Comparison of ENCODE assay signal across 1 cellular context in the genomic region with DNA sequence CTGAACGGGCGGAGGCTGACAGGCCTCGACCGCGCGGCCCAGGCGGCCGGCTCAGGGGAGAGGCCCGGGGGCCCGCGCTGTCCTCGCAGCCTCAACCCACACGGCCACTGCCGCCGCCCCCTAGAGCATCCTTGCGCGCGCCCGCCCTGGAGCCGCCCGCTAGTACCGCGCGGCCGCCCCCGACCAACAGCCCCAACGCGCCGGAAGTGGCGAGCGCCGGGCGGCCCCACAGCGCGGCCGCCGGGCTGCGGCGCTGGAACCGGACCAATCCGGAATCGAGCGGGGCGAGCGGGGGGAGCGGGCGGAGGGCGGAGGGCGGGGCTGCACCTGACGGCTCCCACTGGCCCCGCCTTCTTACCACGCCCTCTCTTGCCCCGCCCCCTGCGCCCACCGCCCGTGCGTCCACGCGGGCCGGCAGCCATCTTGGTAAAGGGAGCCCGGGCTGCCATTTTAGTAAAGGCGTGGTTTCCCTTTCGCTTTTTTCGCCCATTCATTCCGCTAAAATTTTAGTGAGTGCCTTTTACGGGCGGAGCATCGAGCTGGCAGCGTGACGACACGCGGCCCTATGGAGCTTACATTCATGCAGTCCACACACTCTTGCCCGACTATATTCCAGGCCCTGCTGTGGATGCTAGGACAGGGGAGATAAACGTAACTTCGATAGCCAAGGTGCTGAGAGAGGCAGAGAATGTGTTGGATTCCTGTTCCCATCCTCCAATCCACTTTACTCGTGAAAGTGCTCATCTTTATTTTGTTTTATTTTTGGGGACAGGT.
A peak's percentile ranks its signal among the peaks of the same experiment; 100 is the strongest.
TF ChIP-seq lines count a peak whose summit lies in the region.

A gene with protein sequence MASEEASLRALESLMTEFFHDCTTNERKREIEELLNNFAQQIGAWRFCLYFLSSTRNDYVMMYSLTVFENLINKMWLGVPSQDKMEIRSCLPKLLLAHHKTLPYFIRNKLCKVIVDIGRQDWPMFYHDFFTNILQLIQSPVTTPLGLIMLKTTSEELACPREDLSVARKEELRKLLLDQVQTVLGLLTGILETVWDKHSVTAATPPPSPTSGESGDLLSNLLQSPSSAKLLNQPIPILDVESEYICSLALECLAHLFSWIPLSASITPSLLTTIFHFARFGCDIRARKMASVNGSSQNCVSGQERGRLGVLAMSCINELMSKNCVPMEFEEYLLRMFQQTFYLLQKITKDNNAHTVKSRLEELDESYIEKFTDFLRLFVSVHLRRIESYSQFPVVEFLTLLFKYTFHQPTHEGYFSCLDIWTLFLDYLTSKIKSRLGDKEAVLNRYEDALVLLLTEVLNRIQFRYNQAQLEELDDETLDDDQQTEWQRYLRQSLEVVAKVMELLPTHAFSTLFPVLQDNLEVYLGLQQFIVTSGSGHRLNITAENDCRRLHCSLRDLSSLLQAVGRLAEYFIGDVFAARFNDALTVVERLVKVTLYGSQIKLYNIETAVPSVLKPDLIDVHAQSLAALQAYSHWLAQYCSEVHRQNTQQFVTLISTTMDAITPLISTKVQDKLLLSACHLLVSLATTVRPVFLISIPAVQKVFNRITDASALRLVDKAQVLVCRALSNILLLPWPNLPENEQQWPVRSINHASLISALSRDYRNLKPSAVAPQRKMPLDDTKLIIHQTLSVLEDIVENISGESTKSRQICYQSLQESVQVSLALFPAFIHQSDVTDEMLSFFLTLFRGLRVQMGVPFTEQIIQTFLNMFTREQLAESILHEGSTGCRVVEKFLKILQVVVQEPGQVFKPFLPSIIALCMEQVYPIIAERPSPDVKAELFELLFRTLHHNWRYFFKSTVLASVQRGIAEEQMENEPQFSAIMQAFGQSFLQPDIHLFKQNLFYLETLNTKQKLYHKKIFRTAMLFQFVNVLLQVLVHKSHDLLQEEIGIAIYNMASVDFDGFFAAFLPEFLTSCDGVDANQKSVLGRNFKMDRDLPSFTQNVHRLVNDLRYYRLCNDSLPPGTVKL (minus strand): TSS at position 208 of the 774 bp plus-strand sequence. CDS start 597 bp downstream, outside the sequence.

TF ChIP-seq in GM12878, 131 proteins besides CTCF, POLR2A, EP300 and RAD21 (continued from another document and continues in another):
- no peak for TF ChIP-seq BCL11A (IDR thresholded peaks at IDR 0.05; ENCODE audit: low read depth, low read length)
- TF ChIP-seq HDGF (IDR thresholded peaks at IDR 0.05) = no peak
- TF ChIP-seq ZNF207 (IDR thresholded peaks at IDR 0.05; ENCODE audit: borderline replicate concordance) = peak; percentile 66; the same call in 1 of the 2 replicates
- no peak for TF ChIP-seq HDAC2 (IDR thresholded peaks at IDR 0.05)
- TF ChIP-seq, protein P1, sequence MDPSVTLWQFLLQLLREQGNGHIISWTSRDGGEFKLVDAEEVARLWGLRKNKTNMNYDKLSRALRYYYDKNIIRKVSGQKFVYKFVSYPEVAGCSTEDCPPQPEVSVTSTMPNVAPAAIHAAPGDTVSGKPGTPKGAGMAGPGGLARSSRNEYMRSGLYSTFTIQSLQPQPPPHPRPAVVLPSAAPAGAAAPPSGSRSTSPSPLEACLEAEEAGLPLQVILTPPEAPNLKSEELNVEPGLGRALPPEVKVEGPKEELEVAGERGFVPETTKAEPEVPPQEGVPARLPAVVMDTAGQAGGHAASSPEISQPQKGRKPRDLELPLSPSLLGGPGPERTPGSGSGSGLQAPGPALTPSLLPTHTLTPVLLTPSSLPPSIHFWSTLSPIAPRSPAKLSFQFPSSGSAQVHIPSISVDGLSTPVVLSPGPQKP (IDR thresholded peaks at IDR 0.05; ENCODE audit: low read depth, low read length) = 0 out of 2 replicates have a peak, but pooled peaks have one; percentile 44
- TF ChIP-seq, protein P2, sequence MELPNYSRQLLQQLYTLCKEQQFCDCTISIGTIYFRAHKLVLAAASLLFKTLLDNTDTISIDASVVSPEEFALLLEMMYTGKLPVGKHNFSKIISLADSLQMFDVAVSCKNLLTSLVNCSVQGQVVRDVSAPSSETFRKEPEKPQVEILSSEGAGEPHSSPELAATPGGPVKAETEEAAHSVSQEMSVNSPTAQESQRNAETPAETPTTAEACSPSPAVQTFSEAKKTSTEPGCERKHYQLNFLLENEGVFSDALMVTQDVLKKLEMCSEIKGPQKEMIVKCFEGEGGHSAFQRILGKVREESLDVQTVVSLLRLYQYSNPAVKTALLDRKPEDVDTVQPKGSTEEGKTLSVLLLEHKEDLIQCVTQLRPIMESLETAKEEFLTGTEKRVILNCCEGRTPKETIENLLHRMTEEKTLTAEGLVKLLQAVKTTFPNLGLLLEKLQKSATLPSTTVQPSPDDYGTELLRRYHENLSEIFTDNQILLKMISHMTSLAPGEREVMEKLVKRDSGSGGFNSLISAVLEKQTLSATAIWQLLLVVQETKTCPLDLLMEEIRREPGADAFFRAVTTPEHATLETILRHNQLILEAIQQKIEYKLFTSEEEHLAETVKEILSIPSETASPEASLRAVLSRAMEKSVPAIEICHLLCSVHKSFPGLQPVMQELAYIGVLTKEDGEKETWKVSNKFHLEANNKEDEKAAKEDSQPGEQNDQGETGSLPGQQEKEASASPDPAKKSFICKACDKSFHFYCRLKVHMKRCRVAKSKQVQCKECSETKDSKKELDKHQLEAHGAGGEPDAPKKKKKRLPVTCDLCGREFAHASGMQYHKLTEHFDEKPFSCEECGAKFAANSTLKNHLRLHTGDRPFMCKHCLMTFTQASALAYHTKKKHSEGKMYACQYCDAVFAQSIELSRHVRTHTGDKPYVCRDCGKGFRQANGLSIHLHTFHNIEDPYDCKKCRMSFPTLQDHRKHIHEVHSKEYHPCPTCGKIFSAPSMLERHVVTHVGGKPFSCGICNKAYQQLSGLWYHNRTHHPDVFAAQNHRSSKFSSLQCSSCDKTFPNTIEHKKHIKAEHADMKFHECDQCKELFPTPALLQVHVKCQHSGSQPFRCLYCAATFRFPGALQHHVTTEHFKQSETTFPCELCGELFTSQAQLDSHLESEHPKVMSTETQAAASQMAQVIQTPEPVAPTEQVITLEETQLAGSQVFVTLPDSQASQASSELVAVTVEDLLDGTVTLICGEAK (IDR thresholded peaks at IDR 0.05; ENCODE audit: borderline replicate concordance) = peak; percentile 37; the same call in 1 of the 2 replicates
- TF ChIP-seq TCF7 (IDR thresholded peaks at IDR 0.05; ENCODE audit: borderline replicate concordance) = no peak
- peak; percentile 58 for TF ChIP-seq SP1 (IDR thresholded peaks at IDR 0.05; ENCODE audit: low read depth, low read length)
- TF ChIP-seq KLF5 (IDR thresholded peaks at IDR 0.05; ENCODE audit: partially characterized antibody) = peak; percentile 56
- no peak for TF ChIP-seq NFYA (IDR thresholded peaks at IDR 0.05; ENCODE audit: borderline replicate concordance, low read depth, low read length)
- no peak for TF ChIP-seq GABPA (IDR thresholded peaks at IDR 0.05; ENCODE audit: low read depth)
- peak; percentile 85 for TF ChIP-seq CREB1 (IDR thresholded peaks at IDR 0.05; ENCODE audit: low read depth)
- no peak for TF ChIP-seq FOS (IDR thresholded peaks at IDR 0.05; ENCODE audit: borderline replicate concordance, extremely low read depth, insufficient read length)
- 0 out of 2 replicates have a peak, but pooled peaks have one; percentile 45 for TF ChIP-seq RUNX3 (IDR thresholded peaks at IDR 0.05; ENCODE audit: low read length)
- TF ChIP-seq MYC (IDR thresholded peaks at IDR 0.05; ENCODE audit: insufficient read depth, insufficient read length, insufficient replicate concordance, low read length, severe bottlenecking) = peak; percentile 42
- peak; percentile 67 for TF ChIP-seq SMARCA5 (IDR thresholded peaks at IDR 0.05)
- no peak for TF ChIP-seq EZH2 (IDR thresholded peaks at IDR 0.05; ENCODE audit: borderline replicate concordance, control insufficient read depth, low read depth, low read length)
- peak; percentile 94 for TF ChIP-seq BACH1 (IDR thresholded peaks at IDR 0.05; ENCODE audit: borderline replicate concordance)
- TF ChIP-seq, protein P3, sequence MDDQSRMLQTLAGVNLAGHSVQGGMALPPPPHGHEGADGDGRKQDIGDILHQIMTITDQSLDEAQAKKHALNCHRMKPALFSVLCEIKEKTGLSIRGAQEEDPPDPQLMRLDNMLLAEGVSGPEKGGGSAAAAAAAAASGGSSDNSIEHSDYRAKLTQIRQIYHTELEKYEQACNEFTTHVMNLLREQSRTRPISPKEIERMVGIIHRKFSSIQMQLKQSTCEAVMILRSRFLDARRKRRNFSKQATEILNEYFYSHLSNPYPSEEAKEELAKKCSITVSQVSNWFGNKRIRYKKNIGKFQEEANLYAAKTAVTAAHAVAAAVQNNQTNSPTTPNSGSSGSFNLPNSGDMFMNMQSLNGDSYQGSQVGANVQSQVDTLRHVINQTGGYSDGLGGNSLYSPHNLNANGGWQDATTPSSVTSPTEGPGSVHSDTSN (IDR thresholded peaks at IDR 0.05; ENCODE audit: insufficient replicate concordance, low read depth, low read length) = no peak
- no peak for TF ChIP-seq YBX1 (IDR thresholded peaks at IDR 0.05)
- TF ChIP-seq ZZZ3 (IDR thresholded peaks at IDR 0.05; ENCODE audit: control insufficient read depth, insufficient read length, low read depth) = no peak
- no peak for TF ChIP-seq CBX5 (IDR thresholded peaks at IDR 0.05; ENCODE audit: low read depth)
- TF ChIP-seq BHLHE40 (IDR thresholded peaks at IDR 0.05; ENCODE audit: borderline replicate concordance in 1 of 2, low read depth in 2 of 2, low read length in 1 of 2) = peak; percentile 92 to 95
- TF ChIP-seq JUNB (IDR thresholded peaks at IDR 0.05) = 0 out of 2 replicates have a peak, but pooled peaks have one; percentile 25
- no peak; the same call in 1 of the 2 replicates for TF ChIP-seq POLR2AphosphoS5 (IDR thresholded peaks at IDR 0.05; ENCODE audit: low read length)
- TF ChIP-seq KAT2A (conservative IDR thresholded peaks at IDR 0.05; ENCODE audit: control insufficient read depth, low read depth, low read length) = no peak
- TF ChIP-seq, protein P4, sequence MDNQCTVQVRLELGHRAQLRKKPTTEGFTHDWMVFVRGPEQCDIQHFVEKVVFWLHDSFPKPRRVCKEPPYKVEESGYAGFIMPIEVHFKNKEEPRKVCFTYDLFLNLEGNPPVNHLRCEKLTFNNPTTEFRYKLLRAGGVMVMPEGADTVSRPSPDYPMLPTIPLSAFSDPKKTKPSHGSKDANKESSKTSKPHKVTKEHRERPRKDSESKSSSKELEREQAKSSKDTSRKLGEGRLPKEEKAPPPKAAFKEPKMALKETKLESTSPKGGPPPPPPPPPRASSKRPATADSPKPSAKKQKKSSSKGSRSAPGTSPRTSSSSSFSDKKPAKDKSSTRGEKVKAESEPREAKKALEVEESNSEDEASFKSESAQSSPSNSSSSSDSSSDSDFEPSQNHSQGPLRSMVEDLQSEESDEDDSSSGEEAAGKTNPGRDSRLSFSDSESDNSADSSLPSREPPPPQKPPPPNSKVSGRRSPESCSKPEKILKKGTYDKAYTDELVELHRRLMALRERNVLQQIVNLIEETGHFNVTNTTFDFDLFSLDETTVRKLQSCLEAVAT (IDR thresholded peaks at IDR 0.05) = peak; percentile 96
- TF ChIP-seq SRF (IDR thresholded peaks at IDR 0.05; ENCODE audit: low read depth in 2 of 2, low read length in 2 of 2) = 0 out of 4 replicates have a peak, but pooled peaks of 1 of the 2 experiments have one; percentile 28
- TF ChIP-seq, protein P5, sequence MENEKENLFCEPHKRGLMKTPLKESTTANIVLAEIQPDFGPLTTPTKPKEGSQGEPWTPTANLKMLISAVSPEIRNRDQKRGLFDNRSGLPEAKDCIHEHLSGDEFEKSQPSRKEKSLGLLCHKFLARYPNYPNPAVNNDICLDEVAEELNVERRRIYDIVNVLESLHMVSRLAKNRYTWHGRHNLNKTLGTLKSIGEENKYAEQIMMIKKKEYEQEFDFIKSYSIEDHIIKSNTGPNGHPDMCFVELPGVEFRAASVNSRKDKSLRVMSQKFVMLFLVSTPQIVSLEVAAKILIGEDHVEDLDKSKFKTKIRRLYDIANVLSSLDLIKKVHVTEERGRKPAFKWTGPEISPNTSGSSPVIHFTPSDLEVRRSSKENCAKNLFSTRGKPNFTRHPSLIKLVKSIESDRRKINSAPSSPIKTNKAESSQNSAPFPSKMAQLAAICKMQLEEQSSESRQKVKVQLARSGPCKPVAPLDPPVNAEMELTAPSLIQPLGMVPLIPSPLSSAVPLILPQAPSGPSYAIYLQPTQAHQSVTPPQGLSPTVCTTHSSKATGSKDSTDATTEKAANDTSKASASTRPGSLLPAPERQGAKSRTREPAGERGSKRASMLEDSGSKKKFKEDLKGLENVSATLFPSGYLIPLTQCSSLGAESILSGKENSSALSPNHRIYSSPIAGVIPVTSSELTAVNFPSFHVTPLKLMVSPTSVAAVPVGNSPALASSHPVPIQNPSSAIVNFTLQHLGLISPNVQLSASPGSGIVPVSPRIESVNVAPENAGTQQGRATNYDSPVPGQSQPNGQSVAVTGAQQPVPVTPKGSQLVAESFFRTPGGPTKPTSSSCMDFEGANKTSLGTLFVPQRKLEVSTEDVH (IDR thresholded peaks at IDR 0.05; ENCODE audit: low read depth, partially characterized antibody) = no peak
- TF ChIP-seq, protein P6, sequence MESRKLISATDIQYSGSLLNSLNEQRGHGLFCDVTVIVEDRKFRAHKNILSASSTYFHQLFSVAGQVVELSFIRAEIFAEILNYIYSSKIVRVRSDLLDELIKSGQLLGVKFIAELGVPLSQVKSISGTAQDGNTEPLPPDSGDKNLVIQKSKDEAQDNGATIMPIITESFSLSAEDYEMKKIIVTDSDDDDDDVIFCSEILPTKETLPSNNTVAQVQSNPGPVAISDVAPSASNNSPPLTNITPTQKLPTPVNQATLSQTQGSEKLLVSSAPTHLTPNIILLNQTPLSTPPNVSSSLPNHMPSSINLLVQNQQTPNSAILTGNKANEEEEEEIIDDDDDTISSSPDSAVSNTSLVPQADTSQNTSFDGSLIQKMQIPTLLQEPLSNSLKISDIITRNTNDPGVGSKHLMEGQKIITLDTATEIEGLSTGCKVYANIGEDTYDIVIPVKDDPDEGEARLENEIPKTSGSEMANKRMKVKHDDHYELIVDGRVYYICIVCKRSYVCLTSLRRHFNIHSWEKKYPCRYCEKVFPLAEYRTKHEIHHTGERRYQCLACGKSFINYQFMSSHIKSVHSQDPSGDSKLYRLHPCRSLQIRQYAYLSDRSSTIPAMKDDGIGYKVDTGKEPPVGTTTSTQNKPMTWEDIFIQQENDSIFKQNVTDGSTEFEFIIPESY (IDR thresholded peaks at IDR 0.05) = no peak
- TF ChIP-seq RAD51 (IDR thresholded peaks at IDR 0.05) = 0 out of 2 replicates have a peak, but pooled peaks have one; percentile 45
- TF ChIP-seq TARDBP (IDR thresholded peaks at IDR 0.05; ENCODE audit: borderline replicate concordance) = peak; percentile 88
- no peak for TF ChIP-seq ZNF274 (IDR thresholded peaks at IDR 0.05; ENCODE audit: insufficient read depth, insufficient read length)
- TF ChIP-seq, protein P7, sequence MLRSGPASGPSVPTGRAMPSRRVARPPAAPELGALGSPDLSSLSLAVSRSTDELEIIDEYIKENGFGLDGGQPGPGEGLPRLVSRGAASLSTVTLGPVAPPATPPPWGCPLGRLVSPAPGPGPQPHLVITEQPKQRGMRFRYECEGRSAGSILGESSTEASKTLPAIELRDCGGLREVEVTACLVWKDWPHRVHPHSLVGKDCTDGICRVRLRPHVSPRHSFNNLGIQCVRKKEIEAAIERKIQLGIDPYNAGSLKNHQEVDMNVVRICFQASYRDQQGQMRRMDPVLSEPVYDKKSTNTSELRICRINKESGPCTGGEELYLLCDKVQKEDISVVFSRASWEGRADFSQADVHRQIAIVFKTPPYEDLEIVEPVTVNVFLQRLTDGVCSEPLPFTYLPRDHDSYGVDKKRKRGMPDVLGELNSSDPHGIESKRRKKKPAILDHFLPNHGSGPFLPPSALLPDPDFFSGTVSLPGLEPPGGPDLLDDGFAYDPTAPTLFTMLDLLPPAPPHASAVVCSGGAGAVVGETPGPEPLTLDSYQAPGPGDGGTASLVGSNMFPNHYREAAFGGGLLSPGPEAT (IDR thresholded peaks at IDR 0.05; ENCODE audit: low read depth) = peak; percentile 59; the same call in 1 of the 2 replicates
